ENCODE assay signal across 8 cellular contexts in the genomic region with DNA sequence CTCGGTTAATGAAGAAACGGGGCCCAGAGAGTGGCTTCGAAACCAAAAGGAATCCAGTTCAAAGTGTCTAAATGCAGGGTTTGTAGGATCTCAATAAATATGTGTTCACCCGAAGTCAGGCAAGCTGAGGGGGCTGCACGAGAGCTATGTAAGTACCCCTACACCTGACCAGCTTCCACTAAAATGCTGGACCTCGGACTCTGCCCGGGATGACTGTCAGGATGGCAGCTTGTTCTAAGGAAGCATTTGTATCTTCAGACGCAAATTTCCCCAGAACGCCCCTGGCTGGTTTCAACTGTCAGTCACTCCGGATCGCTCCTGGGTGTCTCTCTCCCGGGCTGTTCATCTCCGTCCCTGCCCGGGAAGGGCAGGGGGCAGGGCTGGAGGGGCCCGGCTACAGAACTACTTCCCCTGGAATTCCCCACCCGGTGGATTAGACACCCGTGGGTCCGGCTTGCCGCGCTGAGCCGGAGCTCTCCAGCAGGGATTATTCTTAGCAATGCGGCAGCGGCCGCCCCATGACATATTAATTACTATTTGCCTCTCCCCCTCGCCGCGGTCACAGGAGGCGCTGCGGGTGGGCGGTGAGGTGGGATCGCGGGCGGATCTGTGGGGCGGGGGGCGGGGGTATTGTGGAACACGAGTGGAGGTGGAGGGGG.
DNase-seq lines count a peak whose midpoint lies in the region; ATAC-seq and TF ChIP-seq lines count a peak whose summit lies in the region.

No MANE protein-coding gene starts in this region.

- H3K4me1 Mint-ChIP-seq in endodermal cell = peaks cover 18% of the 10 kb centered on the region
- H3K4me1 Mint-ChIP-seq in CD8-positive, alpha-beta memory T cell = peaks cover 6 to 16% (median 8%) of the 10 kb centered on the region in 3 donors

- H3K9me3 Mint-ChIP-seq in endodermal cell = no peaks in the 10 kb centered on the region
- H3K9me3 Mint-ChIP-seq in CD8-positive, alpha-beta memory T cell = peaks cover 0 to 3% (median 0%) of the 10 kb centered on the region in 5 donors

- ATAC-seq in HG03175 (IDR thresholded peaks at IDR 0.05; ENCODE audit: unreplicated experiment) = no peak

- POLR2A ChIA-PET in CD8-positive, alpha-beta memory T cell (lab: Charles Lee) = no interaction called here

- CTCF ChIA-PET in CD8-positive, alpha-beta memory T cell (lab: Charles Lee) = no interaction called here

- no peak overlapping the region for H3K27ac Mint-ChIP-seq in endodermal cell
- no peak overlapping the region for H3K27ac Mint-ChIP-seq in CD8-positive, alpha-beta memory T cell

- H3K4me1 ChIP-seq in endodermal cell (ENCODE audit: control insufficient read depth, insufficient read depth, low read length) (peaks cover 5% of the 10 kb centered on the region), mucosa of rectum (ENCODE audit: control insufficient read depth in 2 of 2, insufficient read depth in 2 of 2, low read length in 2 of 2) (peaks cover 5 to 14% of the 10 kb centered on the region in 2 donors)
- H3K4me1 ChIP-seq in CD8-positive, alpha-beta memory T cell (ENCODE audit: insufficient read depth, low read length) = no peaks in the 10 kb centered on the region

- H3K36me3 ChIP-seq in endodermal cell (ENCODE audit: control insufficient read depth, insufficient read depth, low read length) = peaks cover 28% of the 10 kb centered on the region
- H3K36me3 ChIP-seq in mucosa of rectum (ENCODE audit: control insufficient read depth in 2 of 2, insufficient read depth in 2 of 2, low read length in 2 of 2) = no peaks in the 10 kb centered on the region
- H3K36me3 ChIP-seq in CD8-positive, alpha-beta memory T cell (ENCODE audit: insufficient read depth, low read length) = no peaks in the 10 kb centered on the region

- H3K27me3 ChIP-seq in endodermal cell (ENCODE audit: control insufficient read depth, insufficient read depth, low read length, poor library complexity, severe bottlenecking) (peaks cover 2% of the 10 kb centered on the region), mucosa of rectum (ENCODE audit: control insufficient read depth in 2 of 2, insufficient read depth in 2 of 2, low read length in 2 of 2) (no peaks in the 10 kb centered on the region)
- H3K27me3 ChIP-seq in CD8-positive, alpha-beta memory T cell (ENCODE audit: insufficient read depth, low read length, poor library complexity, severe bottlenecking) = no peaks in the 10 kb centered on the region

- in situ Hi-C loops in KBM-7 (cut with MboI; ENCODE audit: low pct_unique_long_range_greater_than_20kb, low sequenced_read_pairs) = no loop called here

- H3K27me3 Mint-ChIP-seq in endodermal cell (ENCODE audit: insufficient read depth) = peaks cover 30% of the 10 kb centered on the region
- peaks cover 32 to 52% of the 10 kb centered on the region in 2 donors for H3K27me3 Mint-ChIP-seq in CD8-positive, alpha-beta memory T cell

- no peak overlapping the region for H3K27ac ChIP-seq in endodermal cell (ENCODE audit: low read depth, low read length)
- peak overlapping the region; percentile 64 to 72 for H3K27ac ChIP-seq in mucosa of rectum (ENCODE audit: low read depth in 2 of 2, low read length in 2 of 2)
- H3K27ac ChIP-seq in CD8-positive, alpha-beta memory T cell (ENCODE audit: low read depth, low read length) = no peak overlapping the region

- H3K9me3 ChIP-seq in endodermal cell (ENCODE audit: control insufficient read depth, low read length) = no peaks in the 10 kb centered on the region
- no peaks in the 10 kb centered on the region for H3K9me3 ChIP-seq in mucosa of rectum (ENCODE audit: control insufficient read depth in 2 of 2, low read length in 2 of 2)
- H3K9me3 ChIP-seq in CD8-positive, alpha-beta memory T cell (ENCODE audit: low read length) = no peaks in the 10 kb centered on the region

- H3K9ac ChIP-seq in endodermal cell (ENCODE audit: extremely low read depth, low read length, poor library complexity, severe bottlenecking) (no peak overlapping the region), mucosa of rectum (ENCODE audit: low read depth in 1 of 2, low read length in 2 of 2) (peak overlapping the region; percentile 49 to 72)

- H3K36me3 Mint-ChIP-seq in endodermal cell (ENCODE audit: low read depth) = peaks cover 28% of the 10 kb centered on the region
- H3K36me3 Mint-ChIP-seq in CD8-positive, alpha-beta memory T cell = no peaks in the 10 kb centered on the region

- peak overlapping the region; percentile 83 for H3K4me3 ChIP-seq in endodermal cell (ENCODE audit: low read length)
- peak overlapping the region; percentile 69 to 75 for H3K4me3 ChIP-seq in mucosa of rectum (ENCODE audit: low read length in 2 of 2)
- no peak overlapping the region for H3K4me3 ChIP-seq in CD8-positive, alpha-beta memory T cell (ENCODE audit: low read length)

- peak overlapping the region; percentile 78 for H3K4me3 Mint-ChIP-seq in endodermal cell
- H3K4me3 Mint-ChIP-seq in CD8-positive, alpha-beta memory T cell = peak overlapping the region in 1 of 7 donors; percentile 44

- no peak for TF ChIP-seq CTCF in endodermal cell (conservative IDR thresholded peaks at IDR 0.05)

- DNase-seq in 8988T (peak; percentile 58), KBM-7 (peak; percentile 25), endodermal cell (peak; percentile 71), SW480 (ENCODE audit: low spot score) (no peak)
- DNase-seq in CD8-positive, alpha-beta memory T cell = no peak
- no peak for DNase-seq in stimulated activated CD4-positive, alpha-beta T cell treated with anti-CD3 and anti-CD28 coated beads, Interleukin-12 subunit alpha, Interleukin-12 subunit beta, amount 100 ng/mL, for 4 hours

- 10 to 22% methylated on average over 18 to 33 of the region's 36 CpGs for WGBS in endodermal cell (ENCODE audit: insufficient coverage in 1 of 2, insufficient read length in 1 of 2), 2 experiments

Comparison
In these comparisons a context has a peak if more than half of its experiments do, and no peak if none do; other contexts are left out.
1. DNase-seq: peak in 8988T (single experiment), KBM-7 (single experiment) and endodermal cell (single experiment); none in SW480 (single experiment), CD8-positive, alpha-beta memory T cell (0 of 5) and stimulated activated CD4-positive, alpha-beta T cell treated with anti-CD3 and anti-CD28 coated beads, Interleukin-12 subunit alpha, Interleukin-12 subunit beta, amount 100 ng/mL, for 4 hours (single experiment).
2. H3K27ac ChIP-seq: peak in mucosa of rectum (2 of 2); none in endodermal cell (single experiment) and CD8-positive, alpha-beta memory T cell (single experiment).